12 cellular contexts compared by ENCODE assay signal in the genomic region with DNA sequence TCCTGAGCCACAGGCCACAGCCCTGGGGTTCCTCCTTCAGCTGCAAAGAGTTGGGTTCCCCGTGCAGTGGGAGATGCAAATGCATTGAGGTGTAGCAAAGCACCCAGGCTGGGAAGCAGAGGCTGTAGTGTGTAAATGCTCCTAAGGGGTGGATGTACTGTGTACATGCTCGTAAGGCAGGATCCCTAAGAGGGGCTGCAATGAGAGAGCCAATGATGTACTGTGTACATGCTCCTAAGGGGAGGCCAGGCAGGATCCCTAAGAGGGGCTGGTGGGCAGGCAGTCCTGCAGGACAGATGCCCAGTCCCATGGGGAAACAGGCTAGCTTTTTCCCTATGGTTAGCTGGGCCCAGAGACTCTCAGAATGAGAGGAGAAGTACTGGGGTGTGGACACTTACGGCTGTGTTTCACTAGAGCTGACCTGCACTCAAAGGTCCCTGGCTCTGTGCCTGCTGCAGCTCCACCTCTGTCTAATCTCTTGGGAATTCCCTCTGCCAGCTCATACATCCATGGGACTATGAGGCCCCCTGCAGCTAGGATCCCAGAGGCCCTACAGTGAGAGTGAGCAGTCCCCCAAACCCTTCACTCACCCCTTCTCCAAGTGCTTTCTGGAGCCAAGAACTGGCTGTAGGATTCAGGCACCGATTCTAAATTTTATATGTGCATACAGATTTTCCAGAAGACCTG.
DNase-seq lines count a peak whose midpoint lies in the region; ATAC-seq, FAIRE-seq and TF ChIP-seq lines count a peak whose summit lies in the region.
"Had no signal": no experiment of that assay in that cellular context is flagged by ENCODE, and none has a peak within 500 bp of the region (broad histone marks: within the 10 kb centered on the region; RNA-seq: fewer than 3 reads in every experiment).

No MANE protein-coding gene starts in this region.

- H3K9me3 ChIP-seq in stomach = no peaks in the 10 kb centered on the region

- intact Hi-C loops in stomach (cut with DNase I; ENCODE audit: low total_unique reads) = no loop called here

- H3K4me3 ChIP-seq in fibroblast of villous mesenchyme (ENCODE audit: low read depth, low read length) = no peak overlapping the region
- H3K4me3 ChIP-seq in stomach = no peak overlapping the region

- TF ChIP-seq POLR2A in stomach (IDR thresholded peaks at IDR 0.05) (no peak), GM12891 (IDR thresholded peaks at IDR 0.05; ENCODE audit: low read depth, low read length) (no peak)

- peaks cover 0 to 9% (median 2%) of the 10 kb centered on the region in 4 donors for H3K4me1 ChIP-seq in stomach

- no peak for TF ChIP-seq EP300 in stomach (IDR thresholded peaks at IDR 0.05)

- H3K36me3 ChIP-seq in stomach = no peaks in the 10 kb centered on the region

- TF ChIP-seq CTCF in fibroblast of villous mesenchyme (IDR thresholded peaks at IDR 0.05; ENCODE audit: insufficient read depth, low read depth, low read length) (peak; percentile 17), stomach (IDR thresholded peaks at IDR 0.05) (peak in 1 of 7 experiments; percentile 16)

- no peaks in the 10 kb centered on the region for H3K27me3 ChIP-seq in stomach

- 59 to 77% (median 72%) methylated on average over 2 to 4 of the region's 4 CpGs for WGBS in stomach, 5 donors

- no peak overlapping the region for H3K27ac ChIP-seq in stomach

- DNase-seq in NCI-H82 (lab: John Stamatoyannopoulos, UW) (peak; percentile 3), NCI-H82 treated with DMSO at 0.1 percent for 48 hours (lab: John Stamatoyannopoulos, UW; ENCODE audit: unreplicated experiment) (no peak), SK-N-DZ (ENCODE audit: low spot score) (peak; percentile 44), fibroblast of villous mesenchyme (ENCODE audit: low read depth) (peak; percentile 19), stomach (peak; percentile 66), nucleus accumbens (lab: John Stamatoyannopoulos, UW) (no peak), GM12891 (ENCODE audit: insufficient read length, low spot score) (no peak)
- DNase-seq: activated naive CD8-positive, alpha-beta T cell treated with anti-CD3 and anti-CD28 coated beads, Interleukin-2, amount 10 ng/mL, durations not matched to agents 7 days and 5 days; NCI-H1436 treated with DMSO at 0.1 percent for 48 hours had no signal

- no peak for FAIRE-seq in GM12891 (lab: Jason Lieb, UNC)
- FAIRE-seq: endometrium, G401.6 had no signal

- ATAC-seq in GM18502 (IDR thresholded peaks at IDR 0.05; ENCODE audit: poor library complexity, unreplicated experiment) = no peak

TF ChIP-seq in GM12891, 5 proteins besides CTCF, POLR2A, EP300 and RAD21:
- TF ChIP-seq POU2F2 (IDR thresholded peaks at IDR 0.05; ENCODE audit: low read depth, low read length) = no peak
- TF ChIP-seq SPI1 (IDR thresholded peaks at IDR 0.05; ENCODE audit: low read depth, low read length) = no peak
- no peak for TF ChIP-seq PAX5 (IDR thresholded peaks at IDR 0.05; ENCODE audit: insufficient read depth, low read length, severe bottlenecking)
- TF ChIP-seq POLR2AphosphoS5 (IDR thresholded peaks at IDR 0.05; ENCODE audit: low read depth, low read length) = no peak
- no peak for TF ChIP-seq TAF1 (IDR thresholded peaks at IDR 0.05; ENCODE audit: low read depth, low read length)

Comparison
In these comparisons a context has a peak if more than half of its experiments do, and no peak if none do; other contexts are left out.
1. DNase-seq: peak in NCI-H82 (single experiment), SK-N-DZ (single experiment), fibroblast of villous mesenchyme (single experiment) and stomach (single experiment); none in NCI-H82 treated with DMSO at 0.1 percent for 48 hours (single experiment), nucleus accumbens (0 of 56) and GM12891 (single experiment).